ENCODE assay signal across 23 cellular contexts in the genomic region with DNA sequence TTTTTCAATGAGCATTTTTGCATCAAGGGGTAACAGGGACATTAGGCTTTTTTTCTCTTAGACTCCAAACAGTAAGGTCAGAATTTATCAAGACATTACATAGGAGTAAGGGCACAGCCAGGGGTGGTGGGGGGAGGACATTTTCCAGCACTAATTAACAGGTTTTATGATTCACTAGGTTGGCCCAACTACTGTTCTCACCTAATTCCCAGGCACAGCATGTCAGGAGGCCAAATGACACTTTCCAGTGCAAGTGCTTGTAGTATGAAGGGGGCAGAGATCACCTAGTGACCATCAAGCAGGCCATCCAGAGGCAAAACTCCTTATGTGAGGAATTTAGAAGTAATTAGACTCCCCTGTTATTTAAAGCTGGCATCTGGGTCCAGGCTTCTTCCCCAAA.
"Had no signal": no experiment of that assay in that cellular context is flagged by ENCODE, and none has a peak within 500 bp of the region (broad histone marks: within the 10 kb centered on the region; RNA-seq: fewer than 3 reads in every experiment).

No MANE protein-coding gene starts in this region.

- H3K27ac ChIP-seq: epithelial cell of prostate, foreskin keratinocyte, parathyroid adenoma, prostate gland, spleen, testis, tibial nerve, upper lobe of right lung, vagina had no signal

- H3K9ac ChIP-seq: parathyroid adenoma had no signal

- H3K9me3 Mint-ChIP-seq: mesothelial cell of epicardium; natural killer cell; stimulated activated naive B cell treated with anti-CD40 and anti-IgM and Interleukin-4, amounts not matched to agents 10 μg/mL and 1 μg/mL and 100 μg/mL, for 72 hours; stimulated activated naive CD8-positive, alpha-beta T cell treated with anti-CD3 and anti-CD28 coated beads, Interleukin-15, amount 100 ng/mL, for 72 hours had no signal

- H2AFZ ChIP-seq: parathyroid adenoma had no signal

- DNase-seq: effector memory CD4-positive, alpha-beta T cell; foreskin keratinocyte; mammary epithelial cell; natural killer cell; occipital lobe; retina; spleen; stimulated activated CD4-positive, alpha-beta T cell treated with anti-CD3 and anti-CD28 coated beads, Interleukin-15, amount 100 ng/mL, for 24 hours; stimulated activated CD4-positive, alpha-beta T cell treated with anti-CD3 and anti-CD28 coated beads, Interleukin-1b, Interleukin-23, amount 100 ng/mL, for 48 hours; stimulated activated CD4-positive, alpha-beta T cell treated with anti-CD3 and anti-CD28 coated beads, Interleukin-4, amount 100 ng/mL, for 4 hours; stimulated activated naive B cell treated with anti-CD40 and anti-IgM and Interleukin-4, amounts not matched to agents 10 μg/mL and 1 μg/mL and 100 μg/mL, for 72 hours; stimulated activated naive CD8-positive, alpha-beta T cell treated with anti-CD3 and anti-CD28 coated beads, Interleukin-15, amount 100 ng/mL, for 72 hours; testis; upper lobe of right lung had no signal

- H3K79me2 ChIP-seq: parathyroid adenoma had no signal

- H3K27ac Mint-ChIP-seq: mesothelial cell of epicardium; natural killer cell; stimulated activated naive CD8-positive, alpha-beta T cell treated with anti-CD3 and anti-CD28 coated beads, Interleukin-15, amount 100 ng/mL, for 72 hours had no signal

- H3K27me3 ChIP-seq: foreskin keratinocyte, spleen, testis, tibial nerve, upper lobe of right lung, vagina had no signal

- H3K9me3 ChIP-seq: prostate gland, spleen, testis, tibial nerve, upper lobe of right lung, vagina had no signal

- ATAC-seq: foreskin keratinocyte; left lobe of liver; natural killer cell; sciatic nerve; stimulated activated naive B cell treated with anti-CD40 and anti-IgM and Interleukin-4, amounts not matched to agents 10 μg/mL and 1 μg/mL and 100 μg/mL, for 72 hours; stimulated activated naive CD8-positive, alpha-beta T cell treated with anti-CD3 and anti-CD28 coated beads, Interleukin-15, amount 100 ng/mL, for 72 hours; upper lobe of right lung had no signal

- H3K36me3 Mint-ChIP-seq: mesothelial cell of epicardium, natural killer cell had no signal

- H3K4me1 ChIP-seq: parathyroid adenoma, prostate gland, upper lobe of right lung had no signal

- H3K27me3 Mint-ChIP-seq: stimulated activated naive B cell treated with anti-CD40 and anti-IgM and Interleukin-4, amounts not matched to agents 10 μg/mL and 1 μg/mL and 100 μg/mL, for 72 hours; stimulated activated naive CD8-positive, alpha-beta T cell treated with anti-CD3 and anti-CD28 coated beads, Interleukin-15, amount 100 ng/mL, for 72 hours had no signal

- H3K36me3 ChIP-seq: prostate gland, spleen, tibial nerve, upper lobe of right lung, vagina had no signal

- H3K4me3 ChIP-seq: prostate gland, spleen, testis, tibial nerve, upper lobe of right lung, vagina had no signal

- H3K4me3 Mint-ChIP-seq: mesothelial cell of epicardium; natural killer cell; neural crest cell; stimulated activated naive B cell treated with anti-CD40 and anti-IgM and Interleukin-4, amounts not matched to agents 10 μg/mL and 1 μg/mL and 100 μg/mL, for 72 hours had no signal
